In genomic region chr7:140260767-140261486, GRCh38 we compare ENCODE assay signal across 1 cellular context.
TF ChIP-seq lines count a peak whose summit lies in the region.

No MANE protein-coding gene starts in this region.

TF ChIP-seq in GM23338, 12 proteins besides CTCF, POLR2A, EP300 and RAD21 (continued from another document):
- TF ChIP-seq ETS1 (IDR thresholded peaks at IDR 0.05), result no peak
- TF ChIP-seq, protein P1, sequence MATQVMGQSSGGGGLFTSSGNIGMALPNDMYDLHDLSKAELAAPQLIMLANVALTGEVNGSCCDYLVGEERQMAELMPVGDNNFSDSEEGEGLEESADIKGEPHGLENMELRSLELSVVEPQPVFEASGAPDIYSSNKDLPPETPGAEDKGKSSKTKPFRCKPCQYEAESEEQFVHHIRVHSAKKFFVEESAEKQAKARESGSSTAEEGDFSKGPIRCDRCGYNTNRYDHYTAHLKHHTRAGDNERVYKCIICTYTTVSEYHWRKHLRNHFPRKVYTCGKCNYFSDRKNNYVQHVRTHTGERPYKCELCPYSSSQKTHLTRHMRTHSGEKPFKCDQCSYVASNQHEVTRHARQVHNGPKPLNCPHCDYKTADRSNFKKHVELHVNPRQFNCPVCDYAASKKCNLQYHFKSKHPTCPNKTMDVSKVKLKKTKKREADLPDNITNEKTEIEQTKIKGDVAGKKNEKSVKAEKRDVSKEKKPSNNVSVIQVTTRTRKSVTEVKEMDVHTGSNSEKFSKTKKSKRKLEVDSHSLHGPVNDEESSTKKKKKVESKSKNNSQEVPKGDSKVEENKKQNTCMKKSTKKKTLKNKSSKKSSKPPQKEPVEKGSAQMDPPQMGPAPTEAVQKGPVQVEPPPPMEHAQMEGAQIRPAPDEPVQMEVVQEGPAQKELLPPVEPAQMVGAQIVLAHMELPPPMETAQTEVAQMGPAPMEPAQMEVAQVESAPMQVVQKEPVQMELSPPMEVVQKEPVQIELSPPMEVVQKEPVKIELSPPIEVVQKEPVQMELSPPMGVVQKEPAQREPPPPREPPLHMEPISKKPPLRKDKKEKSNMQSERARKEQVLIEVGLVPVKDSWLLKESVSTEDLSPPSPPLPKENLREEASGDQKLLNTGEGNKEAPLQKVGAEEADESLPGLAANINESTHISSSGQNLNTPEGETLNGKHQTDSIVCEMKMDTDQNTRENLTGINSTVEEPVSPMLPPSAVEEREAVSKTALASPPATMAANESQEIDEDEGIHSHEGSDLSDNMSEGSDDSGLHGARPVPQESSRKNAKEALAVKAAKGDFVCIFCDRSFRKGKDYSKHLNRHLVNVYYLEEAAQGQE (IDR thresholded peaks at IDR 0.05; ENCODE audit: unreplicated experiment), result no peak
